Comparison of ENCODE assay signal across 10 cellular contexts in genomic region chr2:144323946-144324345, GRCh38.
DNase-seq lines count a peak whose midpoint lies in the region; ATAC-seq lines count a peak whose summit lies in the region.
"Had no signal": no experiment of that assay in that cellular context is flagged by ENCODE, and none has a peak within 500 bp of the region (broad histone marks: within the 10 kb centered on the region; RNA-seq: fewer than 3 reads in every experiment).

No MANE protein-coding gene starts in this region.

- intact Hi-C loops in Right ventricle myocardium inferior (cut with DNase I): no loop called here

- peak overlapping the region; percentile 34 to 87 (median 72) for H3K4me3 Mint-ChIP-seq in IgD-negative memory B cell

- ATAC-seq in GM18520 (IDR thresholded peaks at IDR 0.05; ENCODE audit: unreplicated experiment) (peak; percentile 36), GM21717 (IDR thresholded peaks at IDR 0.05; ENCODE audit: unreplicated experiment) (peak; percentile 43), Right ventricle myocardium inferior (no peak)
- ATAC-seq: HCT116 had no signal

- H3K9me3 Mint-ChIP-seq in IgD-negative memory B cell: no peaks in the 10 kb centered on the region

- no peaks in the 10 kb centered on the region for H3K27me3 Mint-ChIP-seq in IgD-negative memory B cell

- peak overlapping the region in 2 of 3 donors; percentile 20 to 49 for H3K27ac Mint-ChIP-seq in IgD-negative memory B cell

- peaks cover 33 to 46% (median 41%) of the 10 kb centered on the region in 3 donors for H3K4me1 Mint-ChIP-seq in IgD-negative memory B cell

- H3K36me3 Mint-ChIP-seq in IgD-negative memory B cell: no peaks in the 10 kb centered on the region

- peak; percentile 26 for DNase-seq in iris pigment epithelial cell (ENCODE audit: low read depth)
- DNase-seq in T1000 (lab: John Stamatoyannopoulos, UW): no peak
- no peak for DNase-seq in HUDEP-2 (lab: John Stamatoyannopoulos, UW; ENCODE audit: unreplicated experiment in 76 of 76)
- no peak for DNase-seq in Right ventricle myocardium inferior (ENCODE audit: missing footprints)
- DNase-seq: effector memory CD4-positive, alpha-beta T cell; kidney had no signal
